In the genomic region with DNA sequence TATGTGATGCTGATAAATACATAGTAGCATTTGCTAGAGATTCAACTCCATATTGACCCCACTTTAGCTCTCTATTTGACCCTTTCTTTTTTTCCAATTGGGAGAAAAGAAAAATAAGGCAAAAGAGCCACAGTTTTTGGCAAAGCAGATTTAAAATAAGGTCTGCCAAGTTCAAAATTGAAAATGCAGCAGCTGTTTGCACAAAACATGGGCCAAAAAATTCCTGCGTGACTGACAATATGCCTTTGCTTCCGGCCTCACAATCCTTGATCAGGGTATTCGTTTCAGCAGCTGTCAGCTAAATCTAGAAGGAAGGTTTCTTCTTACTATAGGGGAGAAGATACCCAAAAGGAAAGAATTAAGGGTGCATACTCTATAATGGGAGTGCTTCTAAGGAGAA, we compare ENCODE assay signal across 17 cellular contexts.
DNase-seq lines count a peak whose midpoint lies in the region; ATAC-seq and TF ChIP-seq lines count a peak whose summit lies in the region.
"Had no signal": no experiment of that assay in that cellular context is flagged by ENCODE, and none has a peak within 500 bp of the region (broad histone marks: within the 10 kb centered on the region; RNA-seq: fewer than 3 reads in every experiment).

No MANE protein-coding gene starts in this region.

- no peaks in the 10 kb centered on the region for H4K20me1 ChIP-seq in mammary epithelial cell (ENCODE audit: insufficient read depth, low read length)

- dilution Hi-C loops in mammary epithelial cell (cut with HindIII; ENCODE audit: low sequenced_read_pairs) = no loop called here

- BruUV-seq in mammary epithelial cell (replicated peaks; lab: Mats Ljungman, UMichigan) (no TSS peak), MCF 10A (replicated peaks; lab: Mats Ljungman, UMichigan) (no TSS peak)

- H3K14ac ChIP-seq in mesenchymal stem cell (ENCODE audit: low read length in 2 of 2) = no peak overlapping the region

- no peaks in the 10 kb centered on the region for H3K4me1 Mint-ChIP-seq in MCF 10A (ENCODE audit: insufficient read depth, unreplicated experiment)
- peaks cover 87% of the 10 kb centered on the region for H3K4me1 Mint-ChIP-seq in brain
- H3K4me1 Mint-ChIP-seq: activated naive CD4-positive, alpha-beta T cell treated with anti-CD3 and anti-CD28 coated beads, Interleukin-2, amount 10 ng/mL, durations not matched to agents 7 days and 5 days; neural crest cell had no signal

- H3K4me2 ChIP-seq in mammary epithelial cell (ENCODE audit: insufficient read depth, low read depth, low read length) = no peak overlapping the region
- no peak overlapping the region for H3K4me2 ChIP-seq in mesenchymal stem cell (ENCODE audit: low read length, poor library complexity, severe bottlenecking)

- H3K18ac ChIP-seq in mesenchymal stem cell (ENCODE audit: low read depth in 1 of 2, low read length in 2 of 2) = no peak overlapping the region

- POLR2A ChIA-PET in MCF 10A (lab: Yijun Ruan, JAX) = no interaction called here

- H2AK5ac ChIP-seq in mesenchymal stem cell (ENCODE audit: low read length, severe bottlenecking) = no peak overlapping the region

- DNase-seq in mammary epithelial cell = no peak
- DNase-seq in MCF 10A (ENCODE audit: unreplicated experiment) = no peak
- DNase-seq in left ventricle myocardium superior = no peak
- no peak for DNase-seq in substantia nigra (lab: John Stamatoyannopoulos, UW)
- DNase-seq in mesenchymal stem cell = no peak
- no peak for DNase-seq in NCI-H748 (lab: John Stamatoyannopoulos, UW; ENCODE audit: unreplicated experiment)
- DNase-seq in HAP-1 (ENCODE audit: low spot score in 2 of 2) = no peak
- DNase-seq: activated CD4-positive, alpha-beta T cell treated with anti-CD3 and anti-CD28 coated beads for 48 hours; activated naive CD4-positive, alpha-beta T cell treated with anti-CD3 and anti-CD28 coated beads, Interleukin-2, amount 10 ng/mL, durations not matched to agents 7 days and 5 days; CD4-positive, alpha-beta T cell; DMS153; IMR-90; left lung; NCI-H1105 treated with DMSO at 0.1 percent for 48 hours had no signal

- H3K9ac ChIP-seq in mammary epithelial cell (ENCODE audit: insufficient read depth, low read length) (no peak overlapping the region), mesenchymal stem cell (ENCODE audit: low read length) (no peak overlapping the region)

- H2BK120ac ChIP-seq in mesenchymal stem cell (ENCODE audit: low read depth, low read length) = no peak overlapping the region

- H2BK12ac ChIP-seq in mesenchymal stem cell (ENCODE audit: low read length in 2 of 2) = no peak overlapping the region

- H2AFZ ChIP-seq in mammary epithelial cell (ENCODE audit: low read depth, low read length) = peak overlapping the region; percentile 38
- no peak overlapping the region for H2AFZ ChIP-seq in mesenchymal stem cell (ENCODE audit: low read depth, low read length)

- no peak overlapping the region for H2BK5ac ChIP-seq in mesenchymal stem cell (ENCODE audit: low read depth, low read length, poor library complexity, severe bottlenecking)

- H3K36me3 Mint-ChIP-seq in MCF 10A (ENCODE audit: insufficient read depth, unreplicated experiment) = no peaks in the 10 kb centered on the region
- no peaks in the 10 kb centered on the region for H3K36me3 Mint-ChIP-seq in brain
- H3K36me3 Mint-ChIP-seq: activated naive CD4-positive, alpha-beta T cell treated with anti-CD3 and anti-CD28 coated beads, Interleukin-2, amount 10 ng/mL, durations not matched to agents 7 days and 5 days had no signal

- in situ Hi-C loops in mammary epithelial cell (cut with MboI; ENCODE audit: low sequenced_read_pairs in 2 of 2) = no loop called here
- in situ Hi-C loops in HAP-1 (cut with MboI; ENCODE audit: low sequenced_read_pairs) = no loop called here

- H3K27me3 Mint-ChIP-seq in MCF 10A (ENCODE audit: insufficient read depth, unreplicated experiment) (no peaks in the 10 kb centered on the region), brain (peaks cover 4% of the 10 kb centered on the region)
- H3K27me3 Mint-ChIP-seq: activated naive CD4-positive, alpha-beta T cell treated with anti-CD3 and anti-CD28 coated beads, Interleukin-2, amount 10 ng/mL, durations not matched to agents 7 days and 5 days; CD4-positive, alpha-beta T cell had no signal

- CTCF ChIA-PET in mammary epithelial cell (lab: Charles Lee; ENCODE audit: low non-redundant PET) (no interaction called here), MCF 10A (lab: Yijun Ruan, JAX) (no interaction called here)

- H3K79me1 ChIP-seq in mesenchymal stem cell (replicated peaks; ENCODE audit: low read length, poor library complexity, severe bottlenecking) = no peaks in the 10 kb centered on the region

- peak; percentile 67 for ATAC-seq in left ventricle myocardium superior
- ATAC-seq: left lung had no signal

- no peaks in the 10 kb centered on the region for H3K9me3 ChIP-seq in mammary epithelial cell (replicated peaks; ENCODE audit: insufficient read depth, low read length)
- H3K9me3 ChIP-seq in mesenchymal stem cell (ENCODE audit: control insufficient read depth, low read length) = no peaks in the 10 kb centered on the region
- no peaks in the 10 kb centered on the region for H3K9me3 ChIP-seq in HAP-1
- H3K9me3 ChIP-seq: left lung had no signal

- intact Hi-C loops in mammary epithelial cell (cut with micrococcal nuclease) = no loop called here
- intact Hi-C loops in MCF 10A (cut with micrococcal nuclease) = no loop called here
- intact Hi-C loops in left ventricle myocardium superior (cut with micrococcal nuclease) = no loop called here

- H3K9me3 Mint-ChIP-seq in MCF 10A (ENCODE audit: unreplicated experiment) (no peaks in the 10 kb centered on the region), brain (peaks cover 0 to 3% (median 0%) of the 10 kb centered on the region in 5 experiments)
- H3K9me3 Mint-ChIP-seq: activated naive CD4-positive, alpha-beta T cell treated with anti-CD3 and anti-CD28 coated beads, Interleukin-2, amount 10 ng/mL, durations not matched to agents 7 days and 5 days; CD4-positive, alpha-beta T cell; neural crest cell had no signal

- TF ChIP-seq CTCF in mammary epithelial cell (conservative IDR thresholded peaks at IDR 0.05 in 1 of 2, IDR thresholded peaks at IDR 0.05 in 1 of 2; ENCODE audit: extremely low read depth in 1 of 2, insufficient read depth in 1 of 2, low read depth in 1 of 2, low read length in 2 of 2) (no peak), MCF 10A (IDR thresholded peaks at IDR 0.05; ENCODE audit: unreplicated experiment) (no peak), brain (conservative IDR thresholded peaks at IDR 0.05) (no peak)

- no peaks in the 10 kb centered on the region for H3K79me2 ChIP-seq in mammary epithelial cell (ENCODE audit: insufficient read depth, low read length)

- H2BK15ac ChIP-seq in mesenchymal stem cell (ENCODE audit: low read depth, poor library complexity, severe bottlenecking) = no peak overlapping the region

- H4K91ac ChIP-seq in mesenchymal stem cell (ENCODE audit: low read length) = no peak overlapping the region

- H3K27ac Mint-ChIP-seq in MCF 10A (ENCODE audit: low read depth, unreplicated experiment) (no peak overlapping the region), brain (peak overlapping the region in 4 of 5 experiments; percentile 6 to 93 (median 58))
- H3K27ac Mint-ChIP-seq: activated naive CD4-positive, alpha-beta T cell treated with anti-CD3 and anti-CD28 coated beads, Interleukin-2, amount 10 ng/mL, durations not matched to agents 7 days and 5 days; CD4-positive, alpha-beta T cell had no signal

- no peak overlapping the region for H3K23ac ChIP-seq in mesenchymal stem cell (ENCODE audit: low read length in 2 of 2)

- H3K4me3 ChIP-seq in mammary epithelial cell (replicated peaks in 1 of 3; ENCODE audit: insufficient read depth in 1 of 3, low read depth in 2 of 3, low read length in 3 of 3) (no peak overlapping the region), mesenchymal stem cell (ENCODE audit: insufficient read depth in 1 of 2, low read depth in 1 of 2, low read length in 2 of 2) (no peak overlapping the region), HAP-1 (no peak overlapping the region)
- H3K4me3 ChIP-seq: left lung had no signal

- H3K4me3 Mint-ChIP-seq in MCF 10A (ENCODE audit: unreplicated experiment) = no peak overlapping the region
- H3K4me3 Mint-ChIP-seq in brain = peak overlapping the region in 1 of 5 experiments; percentile 48
- H3K4me3 Mint-ChIP-seq: activated naive CD4-positive, alpha-beta T cell treated with anti-CD3 and anti-CD28 coated beads, Interleukin-2, amount 10 ng/mL, durations not matched to agents 7 days and 5 days; CD4-positive, alpha-beta T cell; neural crest cell had no signal

- H3K27me3 ChIP-seq in mammary epithelial cell (ENCODE audit: insufficient read depth, low read length) (no peaks in the 10 kb centered on the region), mesenchymal stem cell (ENCODE audit: control insufficient read depth in 1 of 2, insufficient read depth in 1 of 2, low read length in 2 of 2) (no peaks in the 10 kb centered on the region), HAP-1 (ENCODE audit: low read depth) (no peaks in the 10 kb centered on the region)
- H3K27me3 ChIP-seq: left lung had no signal

- H4K8ac ChIP-seq in mesenchymal stem cell (ENCODE audit: low read length) = no peak overlapping the region

- H3K27ac ChIP-seq in mammary epithelial cell (ENCODE audit: insufficient read depth, low read depth, low read length) (no peak overlapping the region), substantia nigra (ENCODE audit: low read depth, low read length, poor library complexity, severe bottlenecking) (peak overlapping the region; percentile 8), mesenchymal stem cell (ENCODE audit: low read length, poor library complexity, severe bottlenecking) (no peak overlapping the region)
- H3K27ac ChIP-seq: 22Rv1, left lung had no signal

- H3K36me3 ChIP-seq in mammary epithelial cell (ENCODE audit: insufficient read depth, low read length) = no peaks in the 10 kb centered on the region
- H3K36me3 ChIP-seq in mesenchymal stem cell (ENCODE audit: control insufficient read depth in 1 of 2, insufficient read depth in 2 of 2, low read depth in 1 of 2, low read length in 2 of 2) = no peaks in the 10 kb centered on the region
- no peaks in the 10 kb centered on the region for H3K36me3 ChIP-seq in HAP-1 (replicated peaks)
- H3K36me3 ChIP-seq: left lung had no signal

- no peak overlapping the region for H3K4ac ChIP-seq in mesenchymal stem cell (ENCODE audit: low read depth in 1 of 2, low read length in 2 of 2)

- 49% methylated on average over 3 of the region's 3 CpGs for WGBS in mammary epithelial cell (ENCODE audit: low coverage, missing lambda C conversion rate)
- WGBS in mesenchymal stem cell = 92% methylated on average over 3 of the region's 3 CpGs

- H3K4me1 ChIP-seq in mammary epithelial cell (ENCODE audit: insufficient read depth, low read length) (no peaks in the 10 kb centered on the region), mesenchymal stem cell (ENCODE audit: control insufficient read depth, insufficient read depth, low read depth, low read length) (no peaks in the 10 kb centered on the region), HAP-1 (peaks cover 8% of the 10 kb centered on the region; the same call in 1 of the 2 replicates)
- H3K4me1 ChIP-seq: left lung had no signal
